11 cellular contexts compared by ENCODE assay signal in genomic region chr11:81987829-81988472, GRCh38.
DNase-seq lines count a peak whose midpoint lies in the region; ATAC-seq and TF ChIP-seq lines count a peak whose summit lies in the region.
"Had no signal": no experiment of that assay in that cellular context is flagged by ENCODE, and none has a peak within 500 bp of the region (broad histone marks: within the 10 kb centered on the region; RNA-seq: fewer than 3 reads in every experiment).

No MANE protein-coding gene starts in this region.

- intact Hi-C loops in activated T-helper 2 cell treated with anti-CD3 and anti-CD28 coated beads, Interferon-gamma antibody, Interleukin-2, Interleukin-4, amounts not matched to agents 10 μg/mL and 5 μg/mL and 100 μg/mL, durations not matched to agents 14 hours and 24 hours and 36 hours (cut with micrococcal nuclease), result no loop called here

- H3K4me1 ChIP-seq in osteoblast (ENCODE audit: insufficient read depth, low read length), result no peaks in the 10 kb centered on the region

- H3K27me3 ChIP-seq in brain microvascular endothelial cell (replicated peaks) (no peaks in the 10 kb centered on the region), osteoblast (ENCODE audit: insufficient read depth, low read length) (no peaks in the 10 kb centered on the region)

- peak; percentile 73 for DNase-seq in brain microvascular endothelial cell
- DNase-seq in osteoblast (ENCODE audit: insufficient read length, low spot score, missing footprints), result peak; percentile 63
- DNase-seq in activated CD4-positive, alpha-beta T cell treated with anti-CD3 and anti-CD28 coated beads, Interleukin-2, amount 50 U/mL, for 4 hours, result no peak
- no peak for DNase-seq in islet precursor cell
- no peak for DNase-seq in activated T-helper 2 cell treated with anti-CD3 and anti-CD28 coated beads, Interferon-gamma antibody, Interleukin-2, Interleukin-4, amounts not matched to agents 10 μg/mL and 5 μg/mL and 100 μg/mL, durations not matched to agents 14 hours and 24 hours and 36 hours (ENCODE audit: low spot score)
- DNase-seq: NCI-H187, T-cell had no signal

- in situ Hi-C loops in brain microvascular endothelial cell (cut with HindIII; ENCODE audit: low pct_ligation_motif_present, low sequenced_read_pairs), result no loop called here

- TF ChIP-seq CTCF in brain microvascular endothelial cell (IDR thresholded peaks at IDR 0.05; ENCODE audit: low read depth, low read length, missing control alignments) (no peak), osteoblast (IDR thresholded peaks at IDR 0.05; ENCODE audit: extremely low read depth, low read depth, low read length) (no peak)

- H4K20me1 ChIP-seq in osteoblast (ENCODE audit: insufficient read depth, low read length), result no peaks in the 10 kb centered on the region

- H3K4me3 ChIP-seq in brain microvascular endothelial cell (ENCODE audit: low read depth, low read length) (no peak overlapping the region), osteoblast (ENCODE audit: insufficient read depth, low read length) (no peak overlapping the region)

- H3K27ac ChIP-seq in brain microvascular endothelial cell (no peak overlapping the region), osteoblast (ENCODE audit: low read depth, low read length) (no peak overlapping the region)

- H3K27ac Mint-ChIP-seq in activated T-helper 2 cell treated with anti-CD3 and anti-CD28 coated beads, Interferon-gamma antibody, Interleukin-2, Interleukin-4, amounts not matched to agents 10 μg/mL and 5 μg/mL and 100 μg/mL, durations not matched to agents 14 hours and 24 hours and 36 hours, result no peak overlapping the region
- H3K27ac Mint-ChIP-seq: T-cell had no signal

- no peak overlapping the region for H3K4me3 Mint-ChIP-seq in activated T-helper 2 cell treated with anti-CD3 and anti-CD28 coated beads, Interferon-gamma antibody, Interleukin-2, Interleukin-4, amounts not matched to agents 10 μg/mL and 5 μg/mL and 100 μg/mL, durations not matched to agents 14 hours and 24 hours and 36 hours (ENCODE audit: low read depth)
- H3K4me3 Mint-ChIP-seq: T-cell had no signal

- no peak overlapping the region for H3K4me2 ChIP-seq in osteoblast (ENCODE audit: insufficient read depth, low read length)

- H3K79me2 ChIP-seq in osteoblast (ENCODE audit: insufficient read depth, low read length), result no peaks in the 10 kb centered on the region

- peaks cover 8% of the 10 kb centered on the region for H3K4me1 Mint-ChIP-seq in activated T-helper 2 cell treated with anti-CD3 and anti-CD28 coated beads, Interferon-gamma antibody, Interleukin-2, Interleukin-4, amounts not matched to agents 10 μg/mL and 5 μg/mL and 100 μg/mL, durations not matched to agents 14 hours and 24 hours and 36 hours (ENCODE audit: low read depth)
- H3K4me1 Mint-ChIP-seq: T-cell had no signal

- no peaks in the 10 kb centered on the region for H3K9me3 ChIP-seq in osteoblast (ENCODE audit: low read depth, low read length)

- no peaks in the 10 kb centered on the region for H3K36me3 Mint-ChIP-seq in activated T-helper 2 cell treated with anti-CD3 and anti-CD28 coated beads, Interferon-gamma antibody, Interleukin-2, Interleukin-4, amounts not matched to agents 10 μg/mL and 5 μg/mL and 100 μg/mL, durations not matched to agents 14 hours and 24 hours and 36 hours (ENCODE audit: low read depth)
- H3K36me3 Mint-ChIP-seq: T-cell had no signal

- peaks cover 16% of the 10 kb centered on the region for H3K9me3 Mint-ChIP-seq in activated T-helper 2 cell treated with anti-CD3 and anti-CD28 coated beads, Interferon-gamma antibody, Interleukin-2, Interleukin-4, amounts not matched to agents 10 μg/mL and 5 μg/mL and 100 μg/mL, durations not matched to agents 14 hours and 24 hours and 36 hours

- ATAC-seq in GM19035 (IDR thresholded peaks at IDR 0.05; ENCODE audit: unreplicated experiment), result peak; percentile 76
- peak; percentile 48 for ATAC-seq in HG02938 (IDR thresholded peaks at IDR 0.05; ENCODE audit: unreplicated experiment)
- ATAC-seq in HG02642 (IDR thresholded peaks at IDR 0.05; ENCODE audit: poor library complexity, unreplicated experiment), result no peak
- ATAC-seq: HCT116, T-cell had no signal

- no peak overlapping the region for H2AFZ ChIP-seq in osteoblast (ENCODE audit: low read length)

- H3K36me3 ChIP-seq in brain microvascular endothelial cell (replicated peaks), result no peaks in the 10 kb centered on the region
- H3K36me3 ChIP-seq in osteoblast (ENCODE audit: insufficient read depth, low read length), result no peaks in the 10 kb centered on the region

- no peaks in the 10 kb centered on the region for H3K27me3 Mint-ChIP-seq in activated T-helper 2 cell treated with anti-CD3 and anti-CD28 coated beads, Interferon-gamma antibody, Interleukin-2, Interleukin-4, amounts not matched to agents 10 μg/mL and 5 μg/mL and 100 μg/mL, durations not matched to agents 14 hours and 24 hours and 36 hours (ENCODE audit: low read depth)

Comparison
In these comparisons a context has a peak if more than half of its experiments do, and no peak if none do; other contexts are left out.
1. DNase-seq: peak in brain microvascular endothelial cell (single experiment) and osteoblast (single experiment); none in activated CD4-positive, alpha-beta T cell treated with anti-CD3 and anti-CD28 coated beads, Interleukin-2, amount 50 U/mL, for 4 hours (0 of 2), islet precursor cell (single experiment) and activated T-helper 2 cell treated with anti-CD3 and anti-CD28 coated beads, Interferon-gamma antibody, Interleukin-2, Interleukin-4, amounts not matched to agents 10 μg/mL and 5 μg/mL and 100 μg/mL, durations not matched to agents 14 hours and 24 hours and 36 hours (single experiment).